15 cellular contexts compared by ENCODE assay signal in the genomic region with DNA sequence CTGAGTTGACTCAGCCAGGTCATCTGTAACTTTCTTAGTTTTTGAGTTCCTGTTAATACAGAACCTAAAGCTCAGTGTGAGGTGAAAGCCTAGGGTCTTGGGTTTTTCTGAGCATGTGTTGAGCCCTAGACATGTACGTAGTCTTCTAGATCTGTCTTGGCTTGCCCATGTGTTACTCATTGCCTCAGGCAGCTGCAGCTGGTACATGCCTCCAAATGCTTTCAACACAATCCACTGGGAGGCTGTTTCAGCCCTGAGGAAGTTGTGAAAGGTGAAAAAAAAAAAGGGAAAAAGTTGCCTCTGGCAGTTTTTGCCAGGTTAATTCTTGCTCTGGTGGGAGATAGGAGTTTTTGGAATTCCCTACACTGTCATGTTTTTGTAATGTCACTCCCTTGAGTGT. TPM values are rescaled to one million over a fixed set of nuclear protein-coding genes. Genes with fewer than 3 reads are reported as not detected.
DNase-seq lines count a peak whose midpoint lies in the region; ATAC-seq and TF ChIP-seq lines count a peak whose summit lies in the region.
"Had no signal": no experiment of that assay in that cellular context is flagged by ENCODE, and none has a peak within 500 bp of the region (broad histone marks: within the 10 kb centered on the region; RNA-seq: fewer than 3 reads in every experiment).

No MANE protein-coding gene starts in this region.

- H3K36me3 Mint-ChIP-seq in activated naive CD8-positive, alpha-beta T cell treated with anti-CD3 and anti-CD28 coated beads for 36 hours: peaks cover 43% of the 10 kb centered on the region
- peaks cover 41% of the 10 kb centered on the region for H3K36me3 Mint-ChIP-seq in activated naive CD4-positive, alpha-beta T cell treated with anti-CD3 and anti-CD28 coated beads, Interleukin-2, amount 10 ng/mL, durations not matched to agents 7 days and 5 days

- no peaks in the 10 kb centered on the region for H3K9me3 Mint-ChIP-seq in activated naive CD8-positive, alpha-beta T cell treated with anti-CD3 and anti-CD28 coated beads for 36 hours
- H3K9me3 Mint-ChIP-seq in activated naive CD4-positive, alpha-beta T cell treated with anti-CD3 and anti-CD28 coated beads, Interleukin-2, amount 10 ng/mL, durations not matched to agents 7 days and 5 days: no peaks in the 10 kb centered on the region
- H3K9me3 Mint-ChIP-seq: activated CD8-positive, alpha-beta T cell treated with anti-CD3 and anti-CD28 coated beads for 36 hours; CD14-positive monocyte had no signal

- no peak overlapping the region for H3K27ac Mint-ChIP-seq in activated naive CD8-positive, alpha-beta T cell treated with anti-CD3 and anti-CD28 coated beads for 36 hours
- H3K27ac Mint-ChIP-seq in activated naive CD4-positive, alpha-beta T cell treated with anti-CD3 and anti-CD28 coated beads, Interleukin-2, amount 10 ng/mL, durations not matched to agents 7 days and 5 days: no peak overlapping the region
- H3K27ac Mint-ChIP-seq: activated CD8-positive, alpha-beta T cell treated with anti-CD3 and anti-CD28 coated beads for 36 hours had no signal

- H3K27me3 Mint-ChIP-seq in activated naive CD8-positive, alpha-beta T cell treated with anti-CD3 and anti-CD28 coated beads for 36 hours: no peaks in the 10 kb centered on the region
- H3K27me3 Mint-ChIP-seq in activated naive CD4-positive, alpha-beta T cell treated with anti-CD3 and anti-CD28 coated beads, Interleukin-2, amount 10 ng/mL, durations not matched to agents 7 days and 5 days: no peaks in the 10 kb centered on the region
- H3K27me3 Mint-ChIP-seq: activated CD8-positive, alpha-beta T cell treated with anti-CD3 and anti-CD28 coated beads for 36 hours had no signal

- POLR2A ChIA-PET in RWPE1 (lab: Yijun Ruan, JAX; ENCODE audit: low non-redundant PET): interaction anchor here (0.7 kb wide), 1 partner anchor 52 kb away, joined by 3 read pairs; no protein-coding TSS in a partner anchor

- peaks cover 17% of the 10 kb centered on the region for H3K4me1 Mint-ChIP-seq in activated naive CD8-positive, alpha-beta T cell treated with anti-CD3 and anti-CD28 coated beads for 36 hours
- peaks cover 32% of the 10 kb centered on the region for H3K4me1 Mint-ChIP-seq in activated naive CD4-positive, alpha-beta T cell treated with anti-CD3 and anti-CD28 coated beads, Interleukin-2, amount 10 ng/mL, durations not matched to agents 7 days and 5 days

- H3K27ac ChIP-seq in RWPE1: peak overlapping the region; percentile 98
- H3K27ac ChIP-seq in epithelial cell of prostate: peak overlapping the region; percentile 70
- H3K27ac ChIP-seq: colonic mucosa had no signal

- DNase-seq in EL: peak; percentile 51
- peak; percentile 88 for DNase-seq in RWPE1 (ENCODE audit: low spot score)
- DNase-seq in epithelial cell of prostate (ENCODE audit: low read depth, low spot score): peak; percentile 87
- DNase-seq in omental fat pad (ENCODE audit: low spot score): no peak
- DNase-seq in activated naive CD8-positive, alpha-beta T cell treated with anti-CD3 and anti-CD28 coated beads for 36 hours: no peak
- no peak for DNase-seq in NCI-H2081 (lab: John Stamatoyannopoulos, UW)
- no peak for DNase-seq in activated naive CD4-positive, alpha-beta T cell treated with anti-CD3 and anti-CD28 coated beads, Interleukin-2, amount 10 ng/mL, durations not matched to agents 7 days and 5 days
- DNase-seq in SIG-M5 treated with dmso at 0.1 percent for 504 hours (lab: John Stamatoyannopoulos, UW; ENCODE audit: unreplicated experiment): no peak
- DNase-seq: activated CD8-positive, alpha-beta T cell treated with anti-CD3 and anti-CD28 coated beads for 36 hours; activated naive CD4-positive, alpha-beta T cell treated with anti-CD3 and anti-CD28 coated beads, Interleukin-2, amount 50 U/mL, for 16 hours; colonic mucosa; foreskin melanocyte; kidney had no signal

- no peak overlapping the region for H3K4me3 Mint-ChIP-seq in activated naive CD8-positive, alpha-beta T cell treated with anti-CD3 and anti-CD28 coated beads for 36 hours
- no peak overlapping the region for H3K4me3 Mint-ChIP-seq in activated naive CD4-positive, alpha-beta T cell treated with anti-CD3 and anti-CD28 coated beads, Interleukin-2, amount 10 ng/mL, durations not matched to agents 7 days and 5 days
- H3K4me3 Mint-ChIP-seq: activated CD8-positive, alpha-beta T cell treated with anti-CD3 and anti-CD28 coated beads for 36 hours; CD14-positive monocyte had no signal

- TF ChIP-seq CTCF in RWPE1 (conservative IDR thresholded peaks at IDR 0.05; ENCODE audit: low read depth) (no peak), omental fat pad (IDR thresholded peaks at IDR 0.05) (no peak)

- CTCF ChIA-PET in RWPE1 (lab: Yijun Ruan, JAX): interaction anchor here (0.6 to 2.1 kb wide), 3 partner anchors 18 to 153 kb away, joined by 3 to 10 read pairs (median 6); no protein-coding TSS in a partner anchor
- CTCF ChIA-PET in activated naive CD4-positive, alpha-beta T cell treated with anti-CD3 and anti-CD28 coated beads, Interleukin-2, amount 10 ng/mL, durations not matched to agents 7 days and 5 days (lab: Charles Lee): interaction anchor here (0.6 to 1.7 kb wide), 2 partner anchors 18 to 554 kb away, joined by 3 to 5 read pairs; no protein-coding TSS in a partner anchor

- peak; percentile 63 for ATAC-seq in omental fat pad (ENCODE audit: low FRiP score)
- ATAC-seq: activated CD8-positive, alpha-beta T cell treated with anti-CD3 and anti-CD28 coated beads for 36 hours; Panc1 had no signal

RNA-seq across cellular contexts. Expression of a gene that starts 54.2 kb away (rescaled TPM):
- total RNA-seq in omental fat pad: 10 to 100 TPM; 34.1 to 70.3 (median 39.6) TPM
- total RNA-seq in activated naive CD8-positive, alpha-beta T cell treated with anti-CD3 and anti-CD28 coated beads for 36 hours: 10 to 100 TPM; 15.2 to 15.7 TPM

Comparison
In these comparisons a context has a peak if more than half of its experiments do, and no peak if none do; other contexts are left out.
1. DNase-seq: peak in EL (single experiment), RWPE1 (single experiment) and epithelial cell of prostate (single experiment); none in omental fat pad (single experiment), activated naive CD8-positive, alpha-beta T cell treated with anti-CD3 and anti-CD28 coated beads for 36 hours (single experiment), NCI-H2081 (0 of 2), activated naive CD4-positive, alpha-beta T cell treated with anti-CD3 and anti-CD28 coated beads, Interleukin-2, amount 10 ng/mL, durations not matched to agents 7 days and 5 days (single experiment) and SIG-M5 treated with dmso at 0.1 percent for 504 hours (single experiment).